ENCODE assay signal across 1 cellular context in the genomic region with DNA sequence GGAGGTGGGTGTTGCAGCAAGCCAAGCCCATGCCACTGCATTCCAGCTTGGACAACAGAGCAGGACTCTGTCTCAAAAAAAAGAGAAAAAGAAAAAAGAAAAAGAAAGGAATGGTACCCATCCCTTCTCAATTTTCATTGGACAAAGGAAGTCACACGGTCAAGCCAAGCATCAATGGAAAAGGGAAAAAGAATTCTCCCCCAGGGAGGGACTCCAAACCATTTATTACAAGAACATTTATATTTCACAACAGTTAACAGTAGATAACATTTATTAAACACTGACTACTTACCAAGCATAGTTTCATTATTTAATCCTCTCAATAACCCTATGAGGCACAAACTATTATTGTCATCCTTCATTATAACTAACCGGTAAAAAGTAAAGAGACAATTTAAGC.
TF ChIP-seq lines count a peak whose summit lies in the region.

No MANE protein-coding gene starts in this region.

TF ChIP-seq in GM23338, 12 proteins besides CTCF, POLR2A, EP300 and RAD21:
- no peak for TF ChIP-seq CREB1 (CRISPR knock-in tag; IDR thresholded peaks at IDR 0.05; ENCODE audit: low read depth)
- no peak for TF ChIP-seq STAT1 (IDR thresholded peaks at IDR 0.05; ENCODE audit: unreplicated experiment)
- TF ChIP-seq ZNF114 (CRISPR knock-in tag; IDR thresholded peaks at IDR 0.05): no peak
- no peak for TF ChIP-seq EZH2phosphoT487 (IDR thresholded peaks at IDR 0.05; ENCODE audit: unreplicated experiment)
- no peak for TF ChIP-seq NANOG (IDR thresholded peaks at IDR 0.05; ENCODE audit: borderline replicate concordance)
- TF ChIP-seq, protein P1, sequence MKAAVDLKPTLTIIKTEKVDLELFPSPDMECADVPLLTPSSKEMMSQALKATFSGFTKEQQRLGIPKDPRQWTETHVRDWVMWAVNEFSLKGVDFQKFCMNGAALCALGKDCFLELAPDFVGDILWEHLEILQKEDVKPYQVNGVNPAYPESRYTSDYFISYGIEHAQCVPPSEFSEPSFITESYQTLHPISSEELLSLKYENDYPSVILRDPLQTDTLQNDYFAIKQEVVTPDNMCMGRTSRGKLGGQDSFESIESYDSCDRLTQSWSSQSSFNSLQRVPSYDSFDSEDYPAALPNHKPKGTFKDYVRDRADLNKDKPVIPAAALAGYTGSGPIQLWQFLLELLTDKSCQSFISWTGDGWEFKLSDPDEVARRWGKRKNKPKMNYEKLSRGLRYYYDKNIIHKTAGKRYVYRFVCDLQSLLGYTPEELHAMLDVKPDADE (IDR thresholded peaks at IDR 0.05): no peak
- TF ChIP-seq JUNB (IDR thresholded peaks at IDR 0.05; ENCODE audit: unreplicated experiment): no peak
- TF ChIP-seq, protein P2, sequence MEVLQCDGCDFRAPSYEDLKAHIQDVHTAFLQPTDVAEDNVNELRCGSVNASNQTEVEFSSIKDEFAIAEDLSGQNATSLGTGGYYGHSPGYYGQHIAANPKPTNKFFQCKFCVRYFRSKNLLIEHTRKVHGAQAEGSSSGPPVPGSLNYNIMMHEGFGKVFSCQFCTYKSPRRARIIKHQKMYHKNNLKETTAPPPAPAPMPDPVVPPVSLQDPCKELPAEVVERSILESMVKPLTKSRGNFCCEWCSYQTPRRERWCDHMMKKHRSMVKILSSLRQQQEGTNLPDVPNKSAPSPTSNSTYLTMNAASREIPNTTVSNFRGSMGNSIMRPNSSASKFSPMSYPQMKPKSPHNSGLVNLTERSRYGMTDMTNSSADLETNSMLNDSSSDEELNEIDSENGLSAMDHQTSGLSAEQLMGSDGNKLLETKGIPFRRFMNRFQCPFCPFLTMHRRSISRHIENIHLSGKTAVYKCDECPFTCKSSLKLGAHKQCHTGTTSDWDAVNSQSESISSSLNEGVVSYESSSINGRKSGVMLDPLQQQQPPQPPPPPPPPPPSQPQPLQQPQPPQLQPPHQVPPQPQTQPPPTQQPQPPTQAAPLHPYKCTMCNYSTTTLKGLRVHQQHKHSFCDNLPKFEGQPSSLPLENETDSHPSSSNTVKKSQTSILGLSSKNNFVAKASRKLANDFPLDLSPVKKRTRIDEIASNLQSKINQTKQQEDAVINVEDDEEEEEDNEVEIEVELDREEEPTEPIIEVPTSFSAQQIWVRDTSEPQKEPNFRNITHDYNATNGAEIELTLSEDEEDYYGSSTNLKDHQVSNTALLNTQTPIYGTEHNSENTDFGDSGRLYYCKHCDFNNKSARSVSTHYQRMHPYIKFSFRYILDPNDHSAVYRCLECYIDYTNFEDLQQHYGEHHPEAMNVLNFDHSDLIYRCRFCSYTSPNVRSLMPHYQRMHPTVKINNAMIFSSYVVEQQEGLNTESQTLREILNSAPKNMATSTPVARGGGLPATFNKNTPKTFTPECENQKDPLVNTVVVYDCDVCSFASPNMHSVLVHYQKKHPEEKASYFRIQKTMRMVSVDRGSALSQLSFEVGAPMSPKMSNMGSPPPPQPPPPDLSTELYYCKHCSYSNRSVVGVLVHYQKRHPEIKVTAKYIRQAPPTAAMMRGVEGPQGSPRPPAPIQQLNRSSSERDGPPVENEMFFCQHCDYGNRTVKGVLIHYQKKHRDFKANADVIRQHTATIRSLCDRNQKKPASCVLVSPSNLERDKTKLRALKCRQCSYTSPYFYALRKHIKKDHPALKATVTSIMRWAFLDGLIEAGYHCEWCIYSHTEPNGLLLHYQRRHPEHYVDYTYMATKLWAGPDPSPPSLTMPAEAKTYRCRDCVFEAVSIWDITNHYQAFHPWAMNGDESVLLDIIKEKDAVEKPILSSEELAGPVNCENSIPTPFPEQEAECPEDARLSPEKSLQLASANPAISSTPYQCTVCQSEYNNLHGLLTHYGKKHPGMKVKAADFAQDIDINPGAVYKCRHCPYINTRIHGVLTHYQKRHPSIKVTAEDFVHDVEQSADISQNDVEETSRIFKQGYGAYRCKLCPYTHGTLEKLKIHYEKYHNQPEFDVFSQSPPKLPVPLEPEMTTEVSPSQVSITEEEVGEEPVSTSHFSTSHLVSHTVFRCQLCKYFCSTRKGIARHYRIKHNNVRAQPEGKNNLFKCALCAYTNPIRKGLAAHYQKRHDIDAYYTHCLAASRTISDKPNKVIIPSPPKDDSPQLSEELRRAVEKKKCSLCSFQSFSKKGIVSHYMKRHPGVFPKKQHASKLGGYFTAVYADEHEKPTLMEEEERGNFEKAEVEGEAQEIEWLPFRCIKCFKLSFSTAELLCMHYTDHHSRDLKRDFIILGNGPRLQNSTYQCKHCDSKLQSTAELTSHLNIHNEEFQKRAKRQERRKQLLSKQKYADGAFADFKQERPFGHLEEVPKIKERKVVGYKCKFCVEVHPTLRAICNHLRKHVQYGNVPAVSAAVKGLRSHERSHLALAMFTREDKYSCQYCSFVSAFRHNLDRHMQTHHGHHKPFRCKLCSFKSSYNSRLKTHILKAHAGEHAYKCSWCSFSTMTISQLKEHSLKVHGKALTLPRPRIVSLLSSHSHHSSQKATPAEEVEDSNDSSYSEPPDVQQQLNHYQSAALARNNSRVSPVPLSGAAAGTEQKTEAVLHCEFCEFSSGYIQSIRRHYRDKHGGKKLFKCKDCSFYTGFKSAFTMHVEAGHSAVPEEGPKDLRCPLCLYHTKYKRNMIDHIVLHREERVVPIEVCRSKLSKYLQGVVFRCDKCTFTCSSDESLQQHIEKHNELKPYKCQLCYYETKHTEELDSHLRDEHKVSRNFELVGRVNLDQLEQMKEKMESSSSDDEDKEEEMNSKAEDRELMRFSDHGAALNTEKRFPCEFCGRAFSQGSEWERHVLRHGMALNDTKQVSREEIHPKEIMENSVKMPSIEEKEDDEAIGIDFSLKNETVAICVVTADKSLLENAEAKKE (CRISPR knock-in tag; IDR thresholded peaks at IDR 0.05): no peak
- no peak for TF ChIP-seq POLR2AphosphoS5 (IDR thresholded peaks at IDR 0.05; ENCODE audit: low read depth)
TF ChIP-seq in GM23338: peak in this region for 0.
